ENCODE assay signal across 9 cellular contexts in genomic region chr5:174608631-174609097, GRCh38.
A peak's percentile ranks its signal among the peaks of the same experiment; 100 is the strongest.
DNase-seq lines count a peak whose midpoint lies in the region; ATAC-seq and TF ChIP-seq lines count a peak whose summit lies in the region.
"Had no signal": no experiment of that assay in that cellular context is flagged by ENCODE, and none has a peak within 500 bp of the region (broad histone marks: within the 10 kb centered on the region; RNA-seq: fewer than 3 reads in every experiment).

No MANE protein-coding gene starts in this region.

- no peaks in the 10 kb centered on the region for H3K9me3 ChIP-seq in Panc1 (ENCODE audit: control insufficient read depth, insufficient read depth, low read depth, low read length)
- H3K9me3 ChIP-seq: neutrophil had no signal

- H3K9me2 ChIP-seq in GM23338 (ENCODE audit: insufficient read depth), result 0 out of 2 replicates have a peak, but pooled peaks cover 3% of the 10 kb centered on the region

- no peaks in the 10 kb centered on the region for H3F3A ChIP-seq in GM23338 (replicated peaks; ENCODE audit: low read depth)

- peak overlapping the region; percentile 84 for H2AFZ ChIP-seq in GM23338

- peak; percentile 61 for ATAC-seq in GM23338
- ATAC-seq in Panc1, result peak; percentile 82
- peak; percentile 45 for ATAC-seq in Right ventricle myocardium superior (ENCODE audit: poor library complexity)
- ATAC-seq in GM19397 (IDR thresholded peaks at IDR 0.05; ENCODE audit: unreplicated experiment), result no peak

- intact Hi-C loops in Panc1 (cut with micrococcal nuclease; ENCODE audit: unreplicated experiment), result no loop called here
- intact Hi-C loops in Right ventricle myocardium superior (cut with DNase I), result no loop called here

- no peaks in the 10 kb centered on the region for H3K4me1 Mint-ChIP-seq in GM23338

- H3K27ac Mint-ChIP-seq in GM23338, result no peak overlapping the region

- H3K4me3 ChIP-seq in GM23338 (no peak overlapping the region), Panc1 (ENCODE audit: low read depth in 2 of 2, low read length in 2 of 2) (peak overlapping the region in 1 of 2 experiments; percentile 31; a peak in 2 of 4 replicates), retinal pigment epithelial cell (ENCODE audit: low read length) (no peak overlapping the region)

- H3K4me3 Mint-ChIP-seq in GM23338, result no peak overlapping the region

- in situ Hi-C loops in Panc1 (cut with HindIII; ENCODE audit: low pct_unique_long_range_greater_than_20kb, low sequenced_read_pairs), result no loop called here

- peaks cover 3% of the 10 kb centered on the region; the same call in 1 of the 3 replicates for H3K36me3 Mint-ChIP-seq in GM23338 (ENCODE audit: low read depth)

- H3K4me1 ChIP-seq in GM23338 (ENCODE audit: insufficient read depth) (no peaks in the 10 kb centered on the region), Panc1 (ENCODE audit: control insufficient read depth, insufficient read depth, low read length) (peaks cover 5% of the 10 kb centered on the region)

- H3K36me3 ChIP-seq in GM23338 (ENCODE audit: insufficient read depth) (no peaks in the 10 kb centered on the region), Panc1 (ENCODE audit: control insufficient read depth, insufficient read depth, low read length) (no peaks in the 10 kb centered on the region)
- H3K36me3 ChIP-seq: neutrophil had no signal

- DNase-seq in GM23338 (ENCODE audit: low spot score) (no peak), Panc1 (ENCODE audit: low read depth, low spot score) (no peak), Right ventricle myocardium superior (peak; percentile 61), retinal pigment epithelial cell (ENCODE audit: low read depth) (peak; percentile 97), NCI-H146 (lab: John Stamatoyannopoulos, UW) (no peak), foreskin melanocyte (no peak), DMS153 treated with DMSO at 0.1 percent for 48 hours (lab: John Stamatoyannopoulos, UW; ENCODE audit: unreplicated experiment) (no peak)

- peaks cover 7% of the 10 kb centered on the region for H3K9me3 Mint-ChIP-seq in GM23338

- no peaks in the 10 kb centered on the region for H4K20me1 ChIP-seq in GM23338 (replicated peaks; ENCODE audit: insufficient read depth)

- no peaks in the 10 kb centered on the region for H3K79me2 ChIP-seq in GM23338 (replicated peaks; ENCODE audit: insufficient read depth)

- H3K27ac ChIP-seq in GM23338 (ENCODE audit: low read depth) (no peak overlapping the region), Panc1 (ENCODE audit: low read length) (no peak overlapping the region)
- H3K27ac ChIP-seq: neutrophil had no signal

- CTCF ChIA-PET in Panc1 (lab: Charles Lee), result interaction anchor here (0.7 kb wide), 1 partner anchor 119 kb away, joined by 3 read pairs; no protein-coding TSS in a partner anchor

- peaks cover 7% of the 10 kb centered on the region for H3K27me3 Mint-ChIP-seq in GM23338 (ENCODE audit: insufficient read depth, low read depth, poor library complexity)

- H3K27me3 ChIP-seq in GM23338 (ENCODE audit: insufficient read depth) (no peaks in the 10 kb centered on the region), Panc1 (ENCODE audit: control insufficient read depth, insufficient read depth, low read length) (no peaks in the 10 kb centered on the region)

- no peak overlapping the region for H3K4me2 ChIP-seq in GM23338

- TF ChIP-seq CTCF in GM23338 (conservative IDR thresholded peaks at IDR 0.05; ENCODE audit: low read depth in 2 of 2), result no peak
- TF ChIP-seq CTCF in Panc1 (IDR thresholded peaks at IDR 0.05), result no peak
- no peak for TF ChIP-seq CTCF in retinal pigment epithelial cell (conservative IDR thresholded peaks at IDR 0.05; ENCODE audit: low read depth, low read length)

- POLR2A ChIA-PET in Panc1 (lab: Charles Lee), result no interaction called here

- no TSS peak for BruUV-seq in Panc1 (replicated peaks; lab: Mats Ljungman, UMichigan)

TF ChIP-seq in GM23338, 12 proteins besides CTCF, POLR2A, EP300 and RAD21 (continues in another document):
- TF ChIP-seq ZNF462 (CRISPR knock-in tag; IDR thresholded peaks at IDR 0.05), result no peak
- no peak for TF ChIP-seq STAT1 (IDR thresholded peaks at IDR 0.05; ENCODE audit: unreplicated experiment)
- no peak for TF ChIP-seq ZNF114 (CRISPR knock-in tag; IDR thresholded peaks at IDR 0.05)
- TF ChIP-seq REST (IDR thresholded peaks at IDR 0.05; ENCODE audit: unreplicated experiment), result no peak
- TF ChIP-seq JUNB (IDR thresholded peaks at IDR 0.05; ENCODE audit: unreplicated experiment), result no peak
- no peak for TF ChIP-seq ZNF331 (CRISPR knock-in tag; IDR thresholded peaks at IDR 0.05; ENCODE audit: low read depth)
- no peak for TF ChIP-seq EZH2 (IDR thresholded peaks at IDR 0.05; ENCODE audit: low read depth, unreplicated experiment)

Comparison
In these comparisons a context has a peak if more than half of its experiments do, and no peak if none do; other contexts are left out.
1. DNase-seq: peak in Right ventricle myocardium superior (single experiment) and retinal pigment epithelial cell (single experiment); none in GM23338 (single experiment), Panc1 (single experiment), NCI-H146 (single experiment), foreskin melanocyte (single experiment) and DMS153 treated with DMSO at 0.1 percent for 48 hours (single experiment).